ENCODE assay signal across 8 cellular contexts in the genomic region with DNA sequence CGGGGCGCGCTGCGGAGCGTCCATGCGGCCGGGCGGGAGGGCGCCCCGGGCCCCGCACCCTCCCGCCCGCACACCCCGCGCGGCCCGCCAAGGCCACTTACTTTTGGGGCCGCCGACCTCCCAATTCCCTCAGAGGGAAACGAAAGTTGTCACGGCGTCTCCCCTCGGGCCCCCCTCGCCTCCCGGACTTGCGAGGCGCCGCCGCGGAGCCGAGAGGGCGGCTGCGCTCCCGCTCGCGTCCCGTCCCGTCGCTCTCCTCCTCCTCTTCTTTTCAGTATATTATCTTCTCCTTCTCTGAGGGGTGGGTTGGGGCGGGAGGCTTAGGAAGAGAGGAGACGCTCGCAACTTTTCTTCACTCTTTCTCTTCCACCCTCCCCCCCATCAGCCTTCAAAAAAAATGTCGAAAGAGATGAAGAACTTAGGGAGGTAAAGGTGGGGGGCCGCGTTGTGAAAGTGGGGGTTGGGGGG. TPM values are rescaled to one million over a fixed set of nuclear protein-coding genes. Genes with fewer than 3 reads are reported as not detected.
DNase-seq lines count a peak whose midpoint lies in the region; ATAC-seq, FAIRE-seq and TF ChIP-seq lines count a peak whose summit lies in the region.

No MANE protein-coding gene starts in this region.

- no peak overlapping the region for H3K14ac ChIP-seq in neuronal stem cell (ENCODE audit: low read length)

- H3K4me3 ChIP-seq in foreskin fibroblast (ENCODE audit: low read depth in 1 of 2, low read length in 2 of 2) (peak overlapping the region; percentile 92 to 93), neuronal stem cell (ENCODE audit: low read length in 2 of 2) (peak overlapping the region; percentile 68 to 99)

- H3K23ac ChIP-seq in neuronal stem cell (ENCODE audit: low read depth, low read length, poor library complexity), result peak overlapping the region; percentile 80

- H4K8ac ChIP-seq in neuronal stem cell (ENCODE audit: low read depth, low read length), result no peak overlapping the region

- no peak for FAIRE-seq in D721Med (lab: Jason Lieb, UNC)

- H2BK120ac ChIP-seq in neuronal stem cell (ENCODE audit: low read depth, low read length), result peak overlapping the region; percentile 31

- peaks cover 0 to 1% (median 0%) of the 10 kb centered on the region in 3 experiments for H3K27me3 ChIP-seq in neuronal stem cell (ENCODE audit: control insufficient read depth in 3 of 3, insufficient read depth in 3 of 3, low read depth in 1 of 3, low read length in 3 of 3)

- peaks cover 2 to 7% of the 10 kb centered on the region in 2 donors for H3K4me1 ChIP-seq in neuronal stem cell (ENCODE audit: control insufficient read depth in 2 of 2, insufficient read depth in 1 of 2, low read depth in 1 of 2, low read length in 2 of 2)

- ATAC-seq in GM19463 (IDR thresholded peaks at IDR 0.05; ENCODE audit: unreplicated experiment), result no peak

- DNase-seq in NCI-H1092 treated with DMSO at 0.1 percent for 48 hours (lab: John Stamatoyannopoulos, UW) (peak; percentile 64), NCI-H1092 (lab: John Stamatoyannopoulos, UW) (no peak), NCI-H69 (lab: John Stamatoyannopoulos, UW) (peak; percentile 70), foreskin fibroblast (peak in 1 of 2 donors; percentile 50), neuronal stem cell (ENCODE audit: low spot score) (peak; percentile 68), D721Med (ENCODE audit: insufficient read length, low spot score) (no peak)
- DNase-seq in activated effector memory CD4-positive, alpha-beta T cell treated with Interleukin-2 at 50 U/mL for 16 hours, result peak; percentile 18

- H2BK15ac ChIP-seq in neuronal stem cell (ENCODE audit: low read length), result peak overlapping the region; percentile 97

- peak overlapping the region; percentile 92 for H3K9ac ChIP-seq in neuronal stem cell (ENCODE audit: low read depth, low read length, poor library complexity)

- H3K4ac ChIP-seq in neuronal stem cell (ENCODE audit: low read length), result no peak overlapping the region

- peak overlapping the region; percentile 98 for H3K18ac ChIP-seq in neuronal stem cell (ENCODE audit: low read length)

- TF ChIP-seq CTCF in foreskin fibroblast (IDR thresholded peaks at IDR 0.05; ENCODE audit: low read depth, low read length) (no peak), D721Med (IDR thresholded peaks at IDR 0.05; ENCODE audit: insufficient read depth, missing control alignments) (no peak)

- H2AFZ ChIP-seq in neuronal stem cell (ENCODE audit: low read length), result peak overlapping the region; percentile 88

- peak overlapping the region; percentile 48 for H3K4me2 ChIP-seq in neuronal stem cell (ENCODE audit: insufficient read depth, low read length, poor library complexity, severe bottlenecking)

- H3K27ac ChIP-seq in neuronal stem cell (replicated peaks; ENCODE audit: low read length), result peak overlapping the region; percentile 92

- H4K91ac ChIP-seq in neuronal stem cell (ENCODE audit: low read depth, low read length, poor library complexity), result no peak overlapping the region

- no peaks in the 10 kb centered on the region for H3K36me3 ChIP-seq in neuronal stem cell (replicated peaks in 1 of 2; ENCODE audit: control insufficient read depth in 2 of 2, insufficient read depth in 2 of 2, low read length in 2 of 2)

- no peak overlapping the region for H2AK5ac ChIP-seq in neuronal stem cell (ENCODE audit: low read depth, low read length)

- no peak overlapping the region for H2BK12ac ChIP-seq in neuronal stem cell (ENCODE audit: low read length)

- no peaks in the 10 kb centered on the region for H3K79me1 ChIP-seq in neuronal stem cell (ENCODE audit: low read depth, low read length)

- peaks cover 2 to 5% of the 10 kb centered on the region in 2 donors for H3K9me3 ChIP-seq in neuronal stem cell (replicated peaks in 1 of 2; ENCODE audit: control insufficient read depth in 2 of 2, insufficient read depth in 1 of 2, low read depth in 1 of 2, low read length in 2 of 2)

- H2BK5ac ChIP-seq in neuronal stem cell (ENCODE audit: low read length), result peak overlapping the region; percentile 66

- no CpG with 5 or more reads among the region's 45 CpGs for WGBS in neuronal stem cell (ENCODE audit: extremely low coverage in 2 of 2, insufficient read length in 2 of 2, insufficient replicate concordance in 1 of 2), 2 donors

RNA-seq across cellular contexts. Expression of a gene that starts 0.6 kb away (rescaled TPM):
- 16.5 TPM for polyA plus RNA-seq in neuronal stem cell (2013, experiment 1 of 2)
- 16.2 TPM for polyA plus RNA-seq in neuronal stem cell (2013, experiment 2 of 2)

RNA-seq across cellular contexts. Expression of a gene that starts 49.6 kb away (rescaled TPM):
- 19.1 TPM for polyA plus RNA-seq in neuronal stem cell (2013, experiment 1 of 2)
- polyA plus RNA-seq in neuronal stem cell (2013, experiment 2 of 2), result 18.8 TPM

Comparison
In these comparisons a context has a peak if more than half of its experiments do, and no peak if none do; other contexts are left out.
1. DNase-seq: peak in NCI-H1092 treated with DMSO at 0.1 percent for 48 hours (single experiment), NCI-H69 (single experiment), activated effector memory CD4-positive, alpha-beta T cell treated with Interleukin-2 at 50 U/mL for 16 hours (single experiment) and neuronal stem cell (single experiment); none in NCI-H1092 (single experiment) and D721Med (single experiment).